ENCODE assay signal across 34 cellular contexts in genomic region chr15:69643971-69644370, GRCh38.
"Had no signal": no experiment of that assay in that cellular context is flagged by ENCODE, and none has a peak within 500 bp of the region (broad histone marks: within the 10 kb centered on the region; RNA-seq: fewer than 3 reads in every experiment).

No MANE protein-coding gene starts in this region.

- DNase-seq: Karpas-422, Kasumi-1, MG63, MM.1S, MV-4-11, NCI-H1048, NCI-H1092, NCI-H1092 treated with DMSO at 0.1 percent for 48 hours, NCI-H1105, NCI-H1105 treated with DMSO at 0.1 percent for 48 hours, NCI-H1417, NCI-H1417 treated with DMSO at 0.1 percent for 48 hours, NCI-H1436, NCI-H1436 treated with DMSO at 0.1 percent for 48 hours, NCI-H146, NCI-H1694, NCI-H1694 treated with DMSO at 0.1 percent for 48 hours, NCI-H187, NCI-H187 treated with DMSO at 0.1 percent for 48 hours, NCI-H1930, NCI-H2029, NCI-H2029 treated with DMSO at 0.1 percent for 48 hours, NCI-H2081, NCI-H2081 treated with DMSO at 0.1 percent for 48 hours, NCI-H2107, NCI-H2171, NCI-H2171 treated with DMSO at 0.1 percent for 48 hours, NCI-H2227 treated with DMSO at 0.1 percent for 48 hours, NCI-H226, NCI-H345, NCI-H446, NCI-H446 treated with DMSO at 0.1 percent for 48 hours, NCI-H510A, NCI-H510A treated with DMSO at 0.1 percent for 48 hours had no signal

- H3K36me3 ChIP-seq: MG63 had no signal

- H3K4me3 ChIP-seq: MG63 had no signal
